8 cellular contexts compared by ENCODE assay signal in genomic region chr13:40789275-40790231, GRCh38.
DNase-seq lines count a peak whose midpoint lies in the region; ATAC-seq and TF ChIP-seq lines count a peak whose summit lies in the region.

TSS of gene SLC25A15 (plus strand) at chr13:40789611. CDS start at chr13:40793227, 3,616 bp downstream.

- H3K36me3 ChIP-seq in ACC112 (ENCODE audit: insufficient read depth, low read length): no peaks in the 10 kb centered on the region

- ATAC-seq in GM18508 (IDR thresholded peaks at IDR 0.05; ENCODE audit: insufficient read depth, unreplicated experiment) (peak; percentile 74), HG02970 (IDR thresholded peaks at IDR 0.05; ENCODE audit: low FRiP score, unreplicated experiment) (peak; percentile 88)

- H2AFZ ChIP-seq in ACC112 (ENCODE audit: low read length, unreplicated experiment): peak within 1 kb of the TSS; percentile 92

- H3K4me3 ChIP-seq in ACC112 (ENCODE audit: low read depth, low read length) (peak within 1 kb of the TSS; percentile 86), choroid plexus epithelial cell (ENCODE audit: low read depth, low read length) (peak within 1 kb of the TSS; percentile 70)

- H3K27me3 ChIP-seq in ACC112 (ENCODE audit: insufficient read depth, low read length): no peaks in the 10 kb centered on the region

- peaks cover 9% of the 10 kb centered on the region for H3K79me2 ChIP-seq in ACC112 (ENCODE audit: control insufficient read depth, insufficient read depth, low read length, unreplicated experiment)

- peak; percentile 48 for DNase-seq in NCI-H2196 (lab: John Stamatoyannopoulos, UW; ENCODE audit: unreplicated experiment)
- peak; percentile 53 for DNase-seq in activated CD4-positive, alpha-beta T cell treated with anti-CD3 and anti-CD28 coated beads for 1 hour
- peak; percentile 68 for DNase-seq in choroid plexus epithelial cell (ENCODE audit: low read depth)
- DNase-seq in kidney tubule cell (ENCODE audit: low spot score): peak; percentile 91
- DNase-seq in stimulated activated CD4-positive, alpha-beta T cell treated with anti-CD3 and anti-CD28 coated beads, Interleukin-1b, Interleukin-23, amount 100 ng/mL, for 1 hour (ENCODE audit: low read depth in 2 of 2): peak; percentile 21 to 49

- H3K27ac ChIP-seq in ACC112 (ENCODE audit: low read depth, low read length): peak within 1 kb of the TSS; percentile 43

- H3K4me1 ChIP-seq in ACC112 (ENCODE audit: control insufficient read depth, insufficient read depth, low read length, unreplicated experiment): peaks cover 16% of the 10 kb centered on the region

- no peak for TF ChIP-seq CTCF in choroid plexus epithelial cell (conservative IDR thresholded peaks at IDR 0.05; ENCODE audit: low read depth, low read length)

Comparison
In these comparisons a context has a peak if more than half of its experiments do, and no peak if none do; other contexts are left out.
1. Peak in every context shown above with its lines: DNase-seq, ATAC-seq, H3K4me3 ChIP-seq and H3K27ac ChIP-seq.
2. DNase-seq: peak in every context shown above with its lines; median percentile 91 in kidney tubule cell; 68 in choroid plexus epithelial cell; 53 in activated CD4-positive, alpha-beta T cell treated with anti-CD3 and anti-CD28 coated beads for 1 hour; 48 in NCI-H2196; 35 in stimulated activated CD4-positive, alpha-beta T cell treated with anti-CD3 and anti-CD28 coated beads, Interleukin-1b, Interleukin-23, amount 100 ng/mL, for 1 hour.